8 cellular contexts compared by ENCODE assay signal in genomic region chr11:105862736-105863367, GRCh38.
DNase-seq lines count a peak whose midpoint lies in the region; ATAC-seq and TF ChIP-seq lines count a peak whose summit lies in the region.

No MANE protein-coding gene starts in this region.

- intact Hi-C loops in mammary epithelial cell (cut with micrococcal nuclease), result loop anchor here (2.0 to 10.0 kb wide), 3 partner anchors 918 to 1606 kb away; no protein-coding TSS in a partner anchor
- intact Hi-C loops in activated T-helper 1 cell treated with anti-CD3 and anti-CD28 coated beads, Interleukin-12 subunit alpha, Interleukin-12 subunit beta, Interleukin-2, Interleukin-4 antibody, amounts not matched to agents 30 ng/mL and 10 ng/mL and 1 ng/mL, durations not matched to agents 14 hours and 24 hours and 36 hours (cut with micrococcal nuclease), result loop anchor here (2.0 kb wide), 1 partner anchor 1332 kb away; no protein-coding TSS in a partner anchor

- no peaks in the 10 kb centered on the region for H3K9me3 Mint-ChIP-seq in activated T-helper 1 cell treated with anti-CD3 and anti-CD28 coated beads, Interleukin-12 subunit alpha, Interleukin-12 subunit beta, Interleukin-2, Interleukin-4 antibody, amounts not matched to agents 30 ng/mL and 10 ng/mL and 1 ng/mL, durations not matched to agents 14 hours and 24 hours and 36 hours

- H3K4me3 Mint-ChIP-seq in activated T-helper 1 cell treated with anti-CD3 and anti-CD28 coated beads, Interleukin-12 subunit alpha, Interleukin-12 subunit beta, Interleukin-2, Interleukin-4 antibody, amounts not matched to agents 30 ng/mL and 10 ng/mL and 1 ng/mL, durations not matched to agents 14 hours and 24 hours and 36 hours, result no peak overlapping the region

- no peak overlapping the region for H3K4me3 ChIP-seq in mammary epithelial cell (replicated peaks in 1 of 3; ENCODE audit: insufficient read depth in 1 of 3, low read depth in 2 of 3, low read length in 3 of 3)

- H3K36me3 Mint-ChIP-seq in activated T-helper 1 cell treated with anti-CD3 and anti-CD28 coated beads, Interleukin-12 subunit alpha, Interleukin-12 subunit beta, Interleukin-2, Interleukin-4 antibody, amounts not matched to agents 30 ng/mL and 10 ng/mL and 1 ng/mL, durations not matched to agents 14 hours and 24 hours and 36 hours (ENCODE audit: low read depth), result no peaks in the 10 kb centered on the region

- in situ Hi-C loops in GM13977 (cut with MboI; ENCODE audit: low pct_unique_long_range_greater_than_20kb, low sequenced_read_pairs, unreplicated experiment) (no loop called here), mammary epithelial cell (cut with MboI; ENCODE audit: low sequenced_read_pairs in 2 of 2) (no loop called here)

- 24% methylated on average over 3 of the region's 3 CpGs for WGBS in mammary epithelial cell (ENCODE audit: low coverage, missing lambda C conversion rate)

- no peaks in the 10 kb centered on the region for H4K20me1 ChIP-seq in mammary epithelial cell (ENCODE audit: insufficient read depth, low read length)

- peaks cover 3% of the 10 kb centered on the region for H3K27me3 Mint-ChIP-seq in activated T-helper 1 cell treated with anti-CD3 and anti-CD28 coated beads, Interleukin-12 subunit alpha, Interleukin-12 subunit beta, Interleukin-2, Interleukin-4 antibody, amounts not matched to agents 30 ng/mL and 10 ng/mL and 1 ng/mL, durations not matched to agents 14 hours and 24 hours and 36 hours (ENCODE audit: insufficient read depth)

- no peak overlapping the region for H3K9ac ChIP-seq in mammary epithelial cell (ENCODE audit: insufficient read depth, low read length)

- ATAC-seq in HG03342 (IDR thresholded peaks at IDR 0.05; ENCODE audit: unreplicated experiment), result peak; percentile 78

- H3K79me2 ChIP-seq in mammary epithelial cell (ENCODE audit: insufficient read depth, low read length), result no peaks in the 10 kb centered on the region

- CTCF ChIA-PET in mammary epithelial cell (lab: Charles Lee; ENCODE audit: low non-redundant PET), result interaction anchor here (0.7 kb wide), 1 partner anchor 916 kb away, joined by 4 read pairs; no protein-coding TSS in a partner anchor

- H2AFZ ChIP-seq in mammary epithelial cell (ENCODE audit: low read depth, low read length), result no peak overlapping the region

- peak; percentile 13 for DNase-seq in AG08396 (ENCODE audit: low spot score)
- peak; percentile 17 for DNase-seq in GM13977 (ENCODE audit: low spot score)
- peak; percentile 75 to 89 for DNase-seq in NCI-H526 (lab: John Stamatoyannopoulos, UW)
- peak; percentile 35 for DNase-seq in mammary epithelial cell
- DNase-seq in lung microvascular endothelial cell (ENCODE audit: low read depth in 2 of 2), result peak; percentile 65 to 80
- DNase-seq in activated CD4-positive, alpha-beta T cell treated with anti-CD3 and anti-CD28 coated beads, Interleukin-2, amount 50 U/mL, for 1 hour, result no peak
- DNase-seq in activated T-helper 1 cell treated with anti-CD3 and anti-CD28 coated beads, Interleukin-12 subunit alpha, Interleukin-12 subunit beta, Interleukin-2, Interleukin-4 antibody, amounts not matched to agents 30 ng/mL and 10 ng/mL and 1 ng/mL, durations not matched to agents 14 hours and 24 hours and 36 hours (ENCODE audit: low spot score), result no peak

- no peaks in the 10 kb centered on the region for H3K4me1 Mint-ChIP-seq in activated T-helper 1 cell treated with anti-CD3 and anti-CD28 coated beads, Interleukin-12 subunit alpha, Interleukin-12 subunit beta, Interleukin-2, Interleukin-4 antibody, amounts not matched to agents 30 ng/mL and 10 ng/mL and 1 ng/mL, durations not matched to agents 14 hours and 24 hours and 36 hours (ENCODE audit: low read depth)

- no TSS peak for BruUV-seq in mammary epithelial cell (replicated peaks; lab: Mats Ljungman, UMichigan)

- TF ChIP-seq CTCF in GM13977 (IDR thresholded peaks at IDR 0.05; ENCODE audit: extremely low read depth, insufficient read depth, missing control alignments) (peak; percentile 50), mammary epithelial cell (conservative IDR thresholded peaks at IDR 0.05 in 1 of 2, IDR thresholded peaks at IDR 0.05 in 1 of 2; ENCODE audit: extremely low read depth in 1 of 2, insufficient read depth in 1 of 2, low read depth in 1 of 2, low read length in 2 of 2) (peak; percentile 63 to 66)

- no peaks in the 10 kb centered on the region for H3K9me3 ChIP-seq in mammary epithelial cell (replicated peaks; ENCODE audit: insufficient read depth, low read length)

- dilution Hi-C loops in mammary epithelial cell (cut with HindIII; ENCODE audit: low sequenced_read_pairs), result no loop called here

- no peak overlapping the region for H3K4me2 ChIP-seq in mammary epithelial cell (ENCODE audit: insufficient read depth, low read depth, low read length)

- no peaks in the 10 kb centered on the region for H3K4me1 ChIP-seq in mammary epithelial cell (ENCODE audit: insufficient read depth, low read length)

- no peak overlapping the region for H3K27ac Mint-ChIP-seq in activated T-helper 1 cell treated with anti-CD3 and anti-CD28 coated beads, Interleukin-12 subunit alpha, Interleukin-12 subunit beta, Interleukin-2, Interleukin-4 antibody, amounts not matched to agents 30 ng/mL and 10 ng/mL and 1 ng/mL, durations not matched to agents 14 hours and 24 hours and 36 hours

- no peaks in the 10 kb centered on the region for H3K36me3 ChIP-seq in mammary epithelial cell (ENCODE audit: insufficient read depth, low read length)

- H3K27me3 ChIP-seq in mammary epithelial cell (ENCODE audit: insufficient read depth, low read length), result no peaks in the 10 kb centered on the region

- no peak overlapping the region for H3K27ac ChIP-seq in mammary epithelial cell (ENCODE audit: insufficient read depth, low read depth, low read length)

Comparison
In these comparisons a context has a peak if more than half of its experiments do, and no peak if none do; other contexts are left out.
1. DNase-seq: peak in AG08396 (single experiment), GM13977 (single experiment), NCI-H526 (2 of 2), mammary epithelial cell (single experiment) and lung microvascular endothelial cell (2 of 2); none in activated CD4-positive, alpha-beta T cell treated with anti-CD3 and anti-CD28 coated beads, Interleukin-2, amount 50 U/mL, for 1 hour (single experiment) and activated T-helper 1 cell treated with anti-CD3 and anti-CD28 coated beads, Interleukin-12 subunit alpha, Interleukin-12 subunit beta, Interleukin-2, Interleukin-4 antibody, amounts not matched to agents 30 ng/mL and 10 ng/mL and 1 ng/mL, durations not matched to agents 14 hours and 24 hours and 36 hours (single experiment).